ENCODE assay signal across 8 cellular contexts in genomic region chr2:219159771-219160185, GRCh38. TPM values are rescaled to one million over a fixed set of nuclear protein-coding genes. Genes with fewer than 3 reads are reported as not detected.
DNase-seq lines count a peak whose midpoint lies in the region; ATAC-seq and TF ChIP-seq lines count a peak whose summit lies in the region.

No MANE protein-coding gene starts in this region.

- 0 out of 2 replicates have a peak, but pooled peaks cover 3% of the 10 kb centered on the region for H3K36me3 ChIP-seq in IMR-90 (ENCODE audit: control insufficient read depth, insufficient read depth, low read length)

- dilution Hi-C loops in IMR-90 (cut with HindIII; ENCODE audit: low sequenced_read_pairs, unreplicated experiment), result no loop called here

- 0 out of 2 replicates have a peak overlapping the region, but pooled peaks have one; percentile 20 for H4K91ac ChIP-seq in IMR-90 (ENCODE audit: insufficient read depth, low read depth, low read length)

- no peak overlapping the region for H2BK120ac ChIP-seq in IMR-90 (ENCODE audit: low read depth, low read length)

- H3K56ac ChIP-seq in IMR-90 (ENCODE audit: extremely low read depth, insufficient read depth, low read length), result peak overlapping the region; percentile 47; the same call in 1 of the 2 replicates

- H3K79me1 ChIP-seq in IMR-90 (ENCODE audit: low read depth in 1 of 2, low read length in 2 of 2), result peaks cover 5 to 17% of the 10 kb centered on the region in 2 experiments; a peak in 2 of 4 replicates

- no peak overlapping the region for H2BK5ac ChIP-seq in IMR-90 (ENCODE audit: low read depth, low read length, poor library complexity, severe bottlenecking)

- H3K9me3 ChIP-seq in IMR-90 (ENCODE audit: control insufficient read depth, insufficient read depth, low read length), result no peaks in the 10 kb centered on the region

- H2AK5ac ChIP-seq in IMR-90 (ENCODE audit: low read depth, low read length), result no peak overlapping the region

- H3K4me3 Mint-ChIP-seq in chondrocyte (ENCODE audit: unreplicated experiment) (peak overlapping the region; percentile 79), neural crest cell (peak overlapping the region; percentile 95)

- H4K8ac ChIP-seq in IMR-90 (ENCODE audit: low read depth in 2 of 2, low read length in 2 of 2), result peak overlapping the region in 1 of 2 experiments; percentile 48; a peak in 2 of 4 replicates

- H3K14ac ChIP-seq in IMR-90 (replicated peaks; ENCODE audit: low read depth, low read length), result peak overlapping the region; percentile 77

- in situ Hi-C loops in IMR-90 (cut with MboI; ENCODE audit: low sequenced_read_pairs), result no loop called here

- H3K9ac ChIP-seq in IMR-90 (ENCODE audit: low read depth, low read length), result peak overlapping the region; percentile 62

- TF ChIP-seq CTCF in GM12865 (IDR thresholded peaks at IDR 0.05; ENCODE audit: insufficient read depth, low read depth, low read length, missing control alignments), result no peak
- TF ChIP-seq CTCF in IMR-90 (conservative IDR thresholded peaks at IDR 0.05; ENCODE audit: low read depth, low read length), result no peak
- no peak for TF ChIP-seq CTCF in chondrocyte (IDR thresholded peaks at IDR 0.05)
- TF ChIP-seq CTCF in neural crest cell (conservative IDR thresholded peaks at IDR 0.05), result no peak

- H3K4me1 Mint-ChIP-seq in chondrocyte (ENCODE audit: low read depth) (peaks cover 29% of the 10 kb centered on the region), neural crest cell (peaks cover 17% of the 10 kb centered on the region)

- CTCF ChIA-PET in IMR-90 (lab: Yijun Ruan, JAX), result interaction anchor here (0.6 to 1.6 kb wide), 5 partner anchors 130 to 199 kb away, joined by 3 to 8 read pairs (median 3); no protein-coding TSS in a partner anchor

- H3K4me1 ChIP-seq in IMR-90 (ENCODE audit: control insufficient read depth, insufficient read depth, low read length), result peaks cover 2% of the 10 kb centered on the region; the same call in 1 of the 2 replicates

- ATAC-seq in IMR-90 (ENCODE audit: low read depth), result no peak
- no peak for ATAC-seq in GM21723 (IDR thresholded peaks at IDR 0.05; ENCODE audit: unreplicated experiment)

- H2AK9ac ChIP-seq in IMR-90 (replicated peaks; ENCODE audit: low read depth, low read length, poor library complexity), result peak overlapping the region; percentile 86

- no peaks in the 10 kb centered on the region for H4K20me1 ChIP-seq in IMR-90 (ENCODE audit: insufficient read depth, low read length)

- BruUV-seq in IMR-90 (replicated peaks; lab: Mats Ljungman, UMichigan), result no TSS peak

- TF ChIP-seq POLR2A in IMR-90 (IDR thresholded peaks at IDR 0.05; ENCODE audit: low read depth, low read length), result no peak

- H2AFZ ChIP-seq in IMR-90 (replicated peaks; ENCODE audit: low read length, poor library complexity), result peak overlapping the region; percentile 99

- H3K27me3 Mint-ChIP-seq in chondrocyte (ENCODE audit: low read depth) (no peaks in the 10 kb centered on the region), neural crest cell (ENCODE audit: low read depth) (no peaks in the 10 kb centered on the region)

- H3K27ac ChIP-seq in IMR-90 (ENCODE audit: insufficient read depth, low read length), result peak overlapping the region; percentile 36; the same call in 1 of the 2 replicates

- H3K9me1 ChIP-seq in IMR-90 (ENCODE audit: insufficient read depth, low read length), result no peaks in the 10 kb centered on the region; the same call in 1 of the 2 replicates

- H3K4ac ChIP-seq in IMR-90 (ENCODE audit: low read depth, low read length), result peak overlapping the region; percentile 55; the same call in 1 of the 2 replicates

- POLR2A ChIA-PET in IMR-90 (lab: Charles Lee; ENCODE audit: unreplicated experiment), result no interaction called here

- no peak for TF ChIP-seq RAD21 in IMR-90 (IDR thresholded peaks at IDR 0.05; ENCODE audit: low read length)

- DNase-seq in GM12865 (ENCODE audit: low read depth), result no peak
- DNase-seq in IMR-90, result no peak
- no peak for DNase-seq in chondrocyte (ENCODE audit: low spot score)
- DNase-seq in neural crest cell (ENCODE audit: low read depth, low spot score), result no peak
- no peak for DNase-seq in activated CD8-positive, alpha-beta memory T cell treated with anti-CD3 and anti-CD28 coated beads, Interleukin-2, amount 50 U/mL, for 4 hours
- DNase-seq in MV-4-11 (lab: John Stamatoyannopoulos, UW), result no peak
- DNase-seq in OCI-M1 (lab: John Stamatoyannopoulos, UW), result no peak

- 13% methylated on average over 9 of the region's 18 CpGs; no CpG with 5 or more reads in 1 of the 2 experiments for WGBS in IMR-90 (ENCODE audit: extremely low coverage in 2 of 2, insufficient read length in 1 of 2), 2 experiments

- H3K27me3 ChIP-seq in IMR-90 (ENCODE audit: control insufficient read depth, insufficient read depth, low read length), result no peaks in the 10 kb centered on the region

- peak overlapping the region; percentile 71 for H3K4me3 ChIP-seq in GM12865 (ENCODE audit: low read depth, low read length)
- peak overlapping the region; percentile 82 for H3K4me3 ChIP-seq in IMR-90 (ENCODE audit: insufficient read depth, low read depth, low read length)

- H2BK20ac ChIP-seq in IMR-90 (ENCODE audit: low read depth, low read length), result no peak overlapping the region

- peak overlapping the region; percentile 85 for H3K23ac ChIP-seq in IMR-90 (ENCODE audit: low read depth, low read length)

- H3K36me3 Mint-ChIP-seq in chondrocyte (ENCODE audit: low read depth) (peaks cover 5% of the 10 kb centered on the region), neural crest cell (ENCODE audit: low read depth) (no peaks in the 10 kb centered on the region)

- H3K18ac ChIP-seq in IMR-90 (ENCODE audit: low read depth, low read length), result no peak overlapping the region

- H4K5ac ChIP-seq in IMR-90 (ENCODE audit: low read depth, low read length), result no peak overlapping the region

- H3K4me2 ChIP-seq in IMR-90 (ENCODE audit: low read depth, low read length), result peak overlapping the region; percentile 95

- no peaks in the 10 kb centered on the region for H3K9me3 Mint-ChIP-seq in chondrocyte (ENCODE audit: low read depth)
- H3K9me3 Mint-ChIP-seq in neural crest cell, result no peaks in the 10 kb centered on the region

- H2BK15ac ChIP-seq in IMR-90 (ENCODE audit: low read depth, low read length), result no peak overlapping the region

- H3K27ac Mint-ChIP-seq in chondrocyte (ENCODE audit: unreplicated experiment) (peak overlapping the region; percentile 96), neural crest cell (ENCODE audit: unreplicated experiment) (peak overlapping the region; percentile 38)

- intact Hi-C loops in IMR-90 (cut with micrococcal nuclease), result loop anchor here (1.0 kb wide), 4 partner anchors 47 to 193 kb away; partner anchors contain the start of genes ABCB6 and ZFAND2B

TF ChIP-seq in IMR-90, 13 proteins besides CTCF, POLR2A, EP300 and RAD21 (continues in another document):
- no peak for TF ChIP-seq RCOR1 (IDR thresholded peaks at IDR 0.05; ENCODE audit: insufficient replicate concordance, low read length)
- TF ChIP-seq ELK1 (IDR thresholded peaks at IDR 0.05; ENCODE audit: borderline replicate concordance, low read depth, low read length), result no peak
- TF ChIP-seq SMC3 (IDR thresholded peaks at IDR 0.05; ENCODE audit: low read depth, low read length), result no peak
- TF ChIP-seq FOS (IDR thresholded peaks at IDR 0.05; ENCODE audit: low read depth, low read length), result no peak

RNA-seq across cellular contexts. Expression of gene NHEJ1, which starts 0.8 kb away (rescaled TPM):
- total RNA-seq in IMR-90 (2012; rRNA removed) (15.3 and 23.1 TPM in 2 replicates), chondrocyte (7.3 to 13.3 TPM (median 12.7 TPM) in 3 replicates), neural crest cell (23.5 and 26.8 TPM in 2 replicates)
- 11.9 and 12.5 TPM in 2 replicates for polyA plus RNA-seq in IMR-90 (2012; rRNA removed)
- 6.0 and 11.9 TPM in 2 replicates for polyA plus RNA-seq in IMR-90 (2012; cell fraction: cytosol; rRNA removed)
- polyA plus RNA-seq in IMR-90 (2012; cell fraction: nucleus; rRNA removed; ENCODE audit: low replicate concordance), result 2.5 and 9.5 TPM in 2 replicates

RNA-seq across cellular contexts. Expression of gene SLC23A3, which starts 10.1 kb away (rescaled TPM):
- total RNA-seq in IMR-90 (2012; rRNA removed) (under 0.01 and 0.18 TPM in 2 replicates), chondrocyte (2.0 to 2.7 TPM (median 2.4 TPM) in 3 replicates), neural crest cell (0.34 and 1.5 TPM in 2 replicates)
- 0.43 and 0.65 TPM in 2 replicates for polyA plus RNA-seq in IMR-90 (2012; rRNA removed)
- polyA plus RNA-seq in IMR-90 (2012; cell fraction: cytosol; rRNA removed), result 0.04 and 0.13 TPM in 2 replicates
- 6.7 and 8.4 TPM in 2 replicates for polyA plus RNA-seq in IMR-90 (2012; cell fraction: nucleus; rRNA removed; ENCODE audit: low replicate concordance)

RNA-seq across cellular contexts. Expression of gene CNPPD1, which starts 16.9 kb away (rescaled TPM):
- total RNA-seq in IMR-90 (2012; rRNA removed) (11.1 and 11.9 TPM in 2 replicates), chondrocyte (36.1 to 46.3 TPM (median 43.1 TPM) in 3 replicates), neural crest cell (39.9 and 42.1 TPM in 2 replicates)
- polyA plus RNA-seq in IMR-90 (2012; rRNA removed), result 29.2 and 31.9 TPM in 2 replicates
- 43.8 and 49.1 TPM in 2 replicates for polyA plus RNA-seq in IMR-90 (2012; cell fraction: cytosol; rRNA removed)
- 63.8 and 73.9 TPM in 2 replicates for polyA plus RNA-seq in IMR-90 (2012; cell fraction: nucleus; rRNA removed; ENCODE audit: low replicate concordance)

RNA-seq across cellular contexts. Expression of gene RETREG2, which starts 18.3 kb away (rescaled TPM):
- total RNA-seq in IMR-90 (2012; rRNA removed), result 39.2 and 51.1 TPM in 2 replicates
- 45.1 and 45.2 TPM in 2 replicates for polyA plus RNA-seq in IMR-90 (2012; rRNA removed)
- polyA plus RNA-seq in IMR-90 (2012; cell fraction: cytosol; rRNA removed), result 29.0 and 35.1 TPM in 2 replicates
- polyA plus RNA-seq in IMR-90 (2012; cell fraction: nucleus; rRNA removed; ENCODE audit: low replicate concordance), result 54.0 and 55.9 TPM in 2 replicates
- total RNA-seq in chondrocyte, result 81.1 to 88.0 TPM (median 85.0 TPM) in 3 replicates
- total RNA-seq in neural crest cell, result 84.6 and 86.0 TPM in 2 replicates

RNA-seq across cellular contexts. Expression of gene ZFAND2B, which starts 46.8 kb away (rescaled TPM):
- 21.9 and 25.5 TPM in 2 replicates for total RNA-seq in IMR-90 (2012; rRNA removed)
- polyA plus RNA-seq in IMR-90 (2012; rRNA removed), result 38.3 and 43.0 TPM in 2 replicates
- polyA plus RNA-seq in IMR-90 (2012; cell fraction: cytosol; rRNA removed), result 37.3 and 38.0 TPM in 2 replicates
- polyA plus RNA-seq in IMR-90 (2012; cell fraction: nucleus; rRNA removed; ENCODE audit: low replicate concordance), result 119 and 135 TPM in 2 replicates
- 28.6 to 29.8 TPM (median 29.3 TPM) in 3 replicates for total RNA-seq in chondrocyte
- total RNA-seq in neural crest cell, result 26.6 and 30.1 TPM in 2 replicates
